Comparison of ENCODE assay signal across 8 cellular contexts in the genomic region with DNA sequence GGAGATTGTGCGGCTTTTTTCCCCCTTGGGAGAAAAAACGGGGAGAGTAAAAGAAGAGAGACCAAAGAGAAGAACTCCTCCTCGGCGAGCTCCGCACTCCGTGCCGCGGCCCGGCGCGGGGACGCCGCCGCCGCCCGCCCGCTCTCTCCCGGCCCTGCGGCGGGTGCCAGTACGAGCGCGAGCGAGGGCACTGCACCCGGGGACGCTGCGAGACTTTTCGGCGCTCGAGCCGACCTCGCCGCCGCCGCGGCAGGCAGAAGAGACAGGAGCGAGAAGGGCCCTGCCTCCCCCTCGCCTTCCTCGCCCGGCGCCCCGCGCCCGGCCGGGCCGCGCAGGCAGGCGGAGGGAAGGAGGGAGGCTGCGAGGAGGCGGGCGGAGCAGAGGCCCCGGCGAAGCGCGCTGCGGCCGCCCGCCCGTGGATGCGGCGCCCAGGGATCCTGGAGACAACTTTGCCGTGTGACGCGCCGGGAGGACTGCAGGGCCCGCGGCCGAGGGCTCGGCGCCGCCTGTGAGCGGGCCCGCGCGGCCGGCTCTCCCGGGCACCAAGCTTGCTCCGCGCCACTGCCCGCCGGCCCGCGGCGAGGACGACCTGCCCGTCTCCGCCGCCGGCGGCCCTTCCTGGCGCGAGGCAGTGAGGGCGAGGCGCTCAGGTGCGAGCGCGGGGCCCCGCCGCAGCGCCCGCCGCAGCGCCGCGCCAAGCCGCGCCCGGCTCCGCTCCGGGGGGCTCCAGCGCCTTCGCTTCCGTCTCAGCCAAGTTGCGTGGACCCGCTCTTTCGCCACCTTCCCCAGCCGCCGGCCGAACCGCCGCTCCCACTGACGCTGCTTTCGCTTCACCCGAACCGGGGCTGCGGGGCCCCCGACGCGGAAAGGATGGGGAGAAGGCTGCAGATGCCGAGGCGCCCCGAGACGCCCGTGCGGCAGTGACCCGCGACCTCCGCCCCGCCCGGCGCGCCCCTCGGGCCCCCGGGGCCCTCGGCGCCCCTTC. TPM values are rescaled to one million over a fixed set of nuclear protein-coding genes. Genes with fewer than 3 reads are reported as not detected.
DNase-seq lines count a peak whose midpoint lies in the region; ATAC-seq, FAIRE-seq and TF ChIP-seq lines count a peak whose summit lies in the region.

No MANE protein-coding gene starts in this region.

- no peak for FAIRE-seq in pancreas (lab: Jason Lieb, UNC)

- H3K27me3 ChIP-seq in WERI-Rb-1 (ENCODE audit: insufficient read depth, low read depth, severe bottlenecking), result peaks cover 29% of the 10 kb centered on the region
- peaks cover 0 to 10% (median 0%) of the 10 kb centered on the region in 4 donors for H3K27me3 ChIP-seq in pancreas

- H3K4me3 ChIP-seq in WERI-Rb-1 (ENCODE audit: low read depth, low read length) (peak overlapping the region; percentile 42), fibroblast of the aortic adventitia (ENCODE audit: low read depth, low read length) (peak overlapping the region; percentile 41), pancreas (peak overlapping the region; percentile 10 to 61 (median 34))

- peak; percentile 21 for DNase-seq in activated naive CD4-positive, alpha-beta T cell treated with Interleukin-2 at 50 U/mL for 16 hours
- no peak for DNase-seq in activated naive CD4-positive, alpha-beta T cell (lab: John Stamatoyannopoulos, UW)
- DNase-seq in WERI-Rb-1 (no peak), fibroblast of the aortic adventitia (ENCODE audit: low read depth) (no peak), pancreas (peak in 3 of 6 donors; percentile 22 to 72 (median 39)), mucosa of gallbladder (ENCODE audit: low spot score) (no peak), kidney glomerular epithelial cell (lab: John Stamatoyannopoulos, UW) (no peak)

- WGBS in pancreas, 2 donors, result 1% methylated on average over 37 to 146 of the region's 146 CpGs

- ATAC-seq in pancreas (peak in 3 of 4 donors; percentile 3 to 21 (median 4)), GM21717 (IDR thresholded peaks at IDR 0.05; ENCODE audit: unreplicated experiment) (no peak)

- intact Hi-C loops in pancreas (cut with DNase I), result loop anchor here in 2 of 3 donors (5.0 to 10.0 kb wide), 3 partner anchors 180 to 337 kb away; no protein-coding TSS in a partner anchor

- TF ChIP-seq CTCF in WERI-Rb-1 (IDR thresholded peaks at IDR 0.05; ENCODE audit: low read depth, low read length) (no peak), fibroblast of the aortic adventitia (IDR thresholded peaks at IDR 0.05; ENCODE audit: insufficient read depth, low read length) (no peak), pancreas (IDR thresholded peaks at IDR 0.05) (no peak)

- H3K4me1 ChIP-seq in pancreas, result peaks cover 13 to 14% (median 13%) of the 10 kb centered on the region in 3 donors

- H3K36me3 ChIP-seq in WERI-Rb-1, result no peaks in the 10 kb centered on the region
- no peaks in the 10 kb centered on the region for H3K36me3 ChIP-seq in pancreas

- H3K9me3 ChIP-seq in WERI-Rb-1 (ENCODE audit: severe bottlenecking), result no peaks in the 10 kb centered on the region
- no peaks in the 10 kb centered on the region for H3K9me3 ChIP-seq in pancreas

- no peak overlapping the region for H3K27ac ChIP-seq in WERI-Rb-1
- H3K27ac ChIP-seq in pancreas, result no peak overlapping the region

RNA-seq across cellular contexts. Expression of a gene that starts 0.7 kb away (rescaled TPM):
- total RNA-seq in fibroblast of the aortic adventitia (ENCODE audit: low replicate concordance), result not detected in 2 replicates
- total RNA-seq in pancreas, result 1 to 10 TPM in 4 of 6 donors, under 1 TPM in 2; 0.59 to 3.6 (median 2.5) TPM
- polyA plus RNA-seq in pancreas, result 1 to 10 TPM; 1.6 to 5.1 TPM
- 1.1 TPM for total RNA-seq in mucosa of gallbladder
